9 cellular contexts compared by ENCODE assay signal in the genomic region with DNA sequence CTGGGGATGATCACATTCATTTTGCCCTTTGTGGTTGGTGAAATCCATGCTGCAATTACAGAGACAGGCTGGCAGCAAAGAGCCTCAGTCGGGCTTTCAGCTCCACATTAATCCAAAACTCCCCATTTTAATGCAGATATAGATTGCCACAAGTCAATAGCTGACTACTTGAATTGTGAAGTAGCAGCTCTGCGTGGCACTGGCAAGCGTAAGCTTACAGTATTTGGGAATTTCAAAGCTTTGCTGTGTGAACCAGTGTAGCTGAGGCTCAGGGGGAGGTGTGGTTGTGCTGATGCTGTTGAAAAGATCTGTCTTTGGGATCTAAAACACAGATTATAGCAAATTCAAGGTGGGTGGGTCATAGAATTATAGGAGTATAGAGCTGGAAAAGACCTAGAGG.
"Had no signal": no experiment of that assay in that cellular context is flagged by ENCODE, and none has a peak within 500 bp of the region (broad histone marks: within the 10 kb centered on the region; RNA-seq: fewer than 3 reads in every experiment).

No MANE protein-coding gene starts in this region.

- H3K4me3 Mint-ChIP-seq: HFFc6, IgD-negative memory B cell had no signal

- H3K9me3 ChIP-seq: HAP-1 had no signal

- H3K4me3 ChIP-seq: GM23248, HAP-1 had no signal

- H3K27ac Mint-ChIP-seq: HFFc6, IgD-negative memory B cell had no signal

- H3K27ac ChIP-seq: GM23248, HL-60 had no signal

- H3K36me3 Mint-ChIP-seq: IgD-negative memory B cell had no signal

- H3K27me3 Mint-ChIP-seq: IgD-negative memory B cell had no signal

- H2AFZ ChIP-seq: GM23248 had no signal

- ATAC-seq: HCT116, HepG2 had no signal

- H3K4me1 ChIP-seq: HAP-1 had no signal

- H3K36me3 ChIP-seq: HAP-1 had no signal

- H3K9ac ChIP-seq: GM23248 had no signal

- DNase-seq: GM23248, H7, HFFc6, KBM-7 had no signal

- H3K4me1 Mint-ChIP-seq: IgD-negative memory B cell had no signal
